ENCODE assay signal across 1 cellular context in the genomic region with DNA sequence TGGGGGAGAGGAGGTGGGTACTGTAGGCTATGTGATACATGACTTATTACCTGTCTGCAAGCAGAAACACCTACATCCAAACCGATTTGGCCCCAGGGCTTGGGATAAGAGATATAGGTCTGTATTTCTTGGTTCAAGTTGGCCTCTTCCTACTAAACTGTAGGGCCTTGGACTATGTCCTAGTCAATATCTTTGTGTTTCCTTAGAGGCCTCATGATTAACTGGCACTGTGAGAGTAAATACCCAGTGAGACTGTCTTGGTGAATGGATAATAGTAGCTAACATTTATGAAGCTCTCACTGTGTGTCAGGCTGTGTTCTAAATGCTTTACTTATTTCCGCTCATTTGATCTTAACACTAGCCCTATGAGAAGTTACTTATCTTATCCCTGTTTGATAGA.
TF ChIP-seq lines count a peak whose summit lies in the region.

No MANE protein-coding gene starts in this region.

TF ChIP-seq in HepG2, 621 proteins besides CTCF, POLR2A, EP300 and RAD21 (continued from another document):
- peak; percentile 40; the same call in 1 of the 2 replicates for TF ChIP-seq CREM (IDR thresholded peaks at IDR 0.05)
- TF ChIP-seq CREM (CRISPR knock-in tag; IDR thresholded peaks at IDR 0.05): no peak
- TF ChIP-seq REPIN1 (CRISPR knock-in tag; IDR thresholded peaks at IDR 0.05; ENCODE audit: borderline replicate concordance, low read depth): peak; percentile 44; the same call in 1 of the 2 replicates
- TF ChIP-seq REST (IDR thresholded peaks at IDR 0.05; ENCODE audit: borderline replicate concordance in 1 of 2, low read depth in 1 of 2, low read length in 2 of 2): no peak
- peak; percentile 81 for TF ChIP-seq ONECUT2 (CRISPR knock-in tag; IDR thresholded peaks at IDR 0.05)
- TF ChIP-seq HOXA3 (CRISPR knock-in tag; IDR thresholded peaks at IDR 0.05): no peak
- peak; percentile 18 for TF ChIP-seq RBM22 (optimal IDR thresholded peaks at IDR 0.05; ENCODE audit: low read length)
- TF ChIP-seq HMGA1 (CRISPR knock-in tag; conservative IDR thresholded peaks at IDR 0.05): no peak
